Comparison of ENCODE assay signal across 11 cellular contexts in the genomic region with DNA sequence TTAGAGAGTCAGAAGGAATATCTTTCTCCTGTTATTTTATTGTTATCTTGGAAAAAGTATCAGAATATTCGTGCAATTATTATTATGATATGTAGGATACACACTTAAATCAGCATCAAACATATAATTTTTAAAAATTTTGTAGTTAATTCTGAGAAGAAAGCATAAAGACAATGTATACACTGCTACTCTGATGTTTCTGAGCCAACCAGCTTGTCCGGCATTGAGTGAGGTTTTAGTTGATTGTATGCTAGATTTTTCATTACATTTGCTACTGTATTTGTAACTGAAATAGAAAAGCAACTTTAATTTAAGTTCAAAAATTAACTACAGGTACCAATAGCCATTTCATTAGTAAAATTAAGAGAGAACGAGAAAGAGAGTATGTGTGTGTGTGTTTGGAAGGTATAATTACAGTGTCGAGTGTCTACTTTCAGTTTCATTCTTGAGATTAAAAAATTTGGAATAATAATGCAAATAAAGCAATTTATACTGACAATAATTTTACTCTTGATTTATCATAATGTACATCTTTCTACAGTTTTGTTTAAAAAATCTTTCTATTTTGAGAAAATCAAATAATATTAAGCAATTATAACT.
DNase-seq lines count a peak whose midpoint lies in the region; TF ChIP-seq lines count a peak whose summit lies in the region.
"Had no signal": no experiment of that assay in that cellular context is flagged by ENCODE, and none has a peak within 500 bp of the region (broad histone marks: within the 10 kb centered on the region; RNA-seq: fewer than 3 reads in every experiment).

No MANE protein-coding gene starts in this region.

- TF ChIP-seq CTCF in choroid plexus epithelial cell (conservative IDR thresholded peaks at IDR 0.05; ENCODE audit: low read depth, low read length), result no peak

- H3K4me3 ChIP-seq in choroid plexus epithelial cell (ENCODE audit: low read depth, low read length) (peak overlapping the region; percentile 45), skeletal muscle cell (ENCODE audit: low read depth, low read length) (peak overlapping the region; percentile 14)
- H3K4me3 ChIP-seq: K562, tibial artery had no signal

- peak; percentile 50 for DNase-seq in NCI-H510A treated with DMSO at 0.1 percent for 48 hours (lab: John Stamatoyannopoulos, UW)
- no peak for DNase-seq in NCI-H510A (lab: John Stamatoyannopoulos, UW)
- DNase-seq in NCI-H774 (lab: John Stamatoyannopoulos, UW), result peak; percentile 35
- DNase-seq in choroid plexus epithelial cell (ENCODE audit: low read depth), result no peak
- no peak for DNase-seq in skeletal muscle cell (ENCODE audit: low read depth)
- DNase-seq in putamen (ENCODE audit: low spot score), result no peak
- no peak for DNase-seq in AG08395 (ENCODE audit: low spot score)
- no peak for DNase-seq in T-helper 9 cell
- DNase-seq: anterior cingulate cortex, tibial artery had no signal

Comparison
In these comparisons a context has a peak if more than half of its experiments do, and no peak if none do; other contexts are left out.
1. DNase-seq: peak in NCI-H510A treated with DMSO at 0.1 percent for 48 hours (single experiment) and NCI-H774 (single experiment); none in NCI-H510A (single experiment), choroid plexus epithelial cell (single experiment), skeletal muscle cell (single experiment), putamen (single experiment), AG08395 (single experiment) and T-helper 9 cell (single experiment).